ENCODE assay signal across 10 cellular contexts in the genomic region with DNA sequence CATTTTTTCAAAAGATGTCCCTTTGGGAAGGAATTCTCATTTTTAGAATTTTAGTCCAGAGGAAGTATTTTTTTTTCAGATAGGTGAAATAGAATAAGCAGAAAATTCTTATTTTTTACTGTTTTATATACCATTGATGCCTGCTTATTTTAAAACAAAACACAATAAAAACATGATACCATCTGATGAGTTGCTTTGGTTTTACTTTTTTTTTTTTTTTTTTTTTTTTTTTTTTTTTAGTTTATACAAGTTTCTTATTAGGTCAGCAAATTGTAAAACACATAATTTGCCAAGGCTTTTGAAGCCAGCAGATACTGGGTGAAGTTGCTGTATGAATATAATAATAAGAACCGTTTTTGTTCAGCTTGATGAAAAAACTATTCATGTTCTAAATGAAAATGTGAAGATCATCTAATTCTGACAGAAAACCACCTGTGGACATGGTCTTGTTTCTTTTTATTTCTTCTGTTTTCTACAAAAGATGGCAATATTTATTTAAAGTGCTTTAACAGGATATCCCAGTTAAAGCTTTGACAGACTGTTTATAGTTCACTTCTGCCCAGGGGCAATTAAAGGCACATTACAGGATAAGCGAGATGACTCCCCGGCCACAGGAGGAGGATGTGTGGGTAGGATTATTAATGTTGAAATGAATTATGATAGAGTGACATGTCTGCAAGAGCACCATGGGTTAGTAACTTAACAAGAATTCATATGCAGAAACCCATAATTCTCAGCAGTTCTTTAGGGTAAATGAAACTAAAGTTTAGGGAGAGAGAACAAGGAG. TPM values are rescaled to one million over a fixed set of nuclear protein-coding genes. Genes with fewer than 3 reads are reported as not detected.
DNase-seq lines count a peak whose midpoint lies in the region; ATAC-seq and TF ChIP-seq lines count a peak whose summit lies in the region.
"Had no signal": no experiment of that assay in that cellular context is flagged by ENCODE, and none has a peak within 500 bp of the region (broad histone marks: within the 10 kb centered on the region; RNA-seq: fewer than 3 reads in every experiment).

No MANE protein-coding gene starts in this region.

- peak overlapping the region; percentile 57 for H3K4me3 Mint-ChIP-seq in activated T-helper 17 cell treated with anti-CD3 and anti-CD28 coated beads, Interleukin-2, amount 50 U/mL, for 72 hours
- H3K4me3 Mint-ChIP-seq: neural crest cell had no signal

- H3K27me3 ChIP-seq in BLaER1 treated with 17β-estradiol and CSF1 and Interleukin-3, amounts not matched to agents 10 nM and 100 nM, result no peaks in the 10 kb centered on the region
- H3K27me3 ChIP-seq in HL-60 (ENCODE audit: insufficient read depth, poor library complexity, severe bottlenecking) (no peaks in the 10 kb centered on the region), adrenal gland (no peaks in the 10 kb centered on the region)

- DNase-seq in HL-60 (ENCODE audit: low read depth in 1 of 2, low spot score in 1 of 2) (no peak), hepatic stellate cell (ENCODE audit: low spot score) (peak; percentile 21), T1000 (lab: John Stamatoyannopoulos, UW) (no peak), adrenal gland (no peak), GF-D8 (lab: John Stamatoyannopoulos, UW) (no peak), sciatic nerve (ENCODE audit: low spot score) (no peak)
- DNase-seq: NCI-H2081 had no signal

- peak; percentile 61 for ATAC-seq in activated T-helper 17 cell treated with anti-CD3 and anti-CD28 coated beads, Interleukin-2, amount 50 U/mL, for 72 hours (replicated peaks)
- no peak for ATAC-seq in sciatic nerve

- no peak for TF ChIP-seq CTCF in HL-60 (IDR thresholded peaks at IDR 0.05; ENCODE audit: insufficient read depth, low read length)
- no peak for TF ChIP-seq CTCF in adrenal gland (IDR thresholded peaks at IDR 0.05)

- H4K20me1 ChIP-seq in BLaER1 treated with 17β-estradiol and CSF1 and Interleukin-3, amounts not matched to agents 10 nM and 100 nM, result peaks cover 0 to 66% (median 4%) of the 10 kb centered on the region in 11 experiments; a peak in 6 of 22 replicates

- peaks cover 23% of the 10 kb centered on the region for H3K4me1 Mint-ChIP-seq in activated T-helper 17 cell treated with anti-CD3 and anti-CD28 coated beads, Interleukin-2, amount 50 U/mL, for 72 hours
- H3K4me1 Mint-ChIP-seq: neural crest cell had no signal

- H3K4me3 ChIP-seq in BLaER1 treated with 17β-estradiol and CSF1 and Interleukin-3, amounts not matched to agents 10 nM and 100 nM, result no peak overlapping the region
- H3K4me3 ChIP-seq in HL-60 (replicated peaks; ENCODE audit: insufficient read depth, low read length) (no peak overlapping the region), adrenal gland (no peak overlapping the region)

- peaks cover 0 to 11% (median 0%) of the 10 kb centered on the region in 11 experiments; a peak in 5 of 22 replicates for H3K9me3 ChIP-seq in BLaER1 treated with 17β-estradiol and CSF1 and Interleukin-3, amounts not matched to agents 10 nM and 100 nM (replicated peaks in 1 of 11)
- no peaks in the 10 kb centered on the region for H3K9me3 ChIP-seq in adrenal gland (replicated peaks in 1 of 3)

- H3K36me3 ChIP-seq in BLaER1 treated with 17β-estradiol and CSF1 and Interleukin-3, amounts not matched to agents 10 nM and 100 nM, result peaks cover 0 to 100% (median 99%) of the 10 kb centered on the region in 11 experiments; a peak in 19 of 22 replicates
- H3K36me3 ChIP-seq in adrenal gland (replicated peaks in 1 of 2), result no peaks in the 10 kb centered on the region

- 55 to 66% (median 64%) methylated on average over 3 of the region's 3 CpGs for WGBS in adrenal gland, 4 donors

- H3K9ac ChIP-seq in BLaER1 treated with 17β-estradiol and CSF1 and Interleukin-3, amounts not matched to agents 10 nM and 100 nM, result no peak overlapping the region

- intact Hi-C loops in adrenal gland (cut with DNase I) (no loop called here), sciatic nerve (cut with DNase I) (no loop called here)

- H3K9me3 Mint-ChIP-seq in activated T-helper 17 cell treated with anti-CD3 and anti-CD28 coated beads, Interleukin-2, amount 50 U/mL, for 72 hours, result no peaks in the 10 kb centered on the region
- H3K9me3 Mint-ChIP-seq: neural crest cell had no signal

- no peak overlapping the region for H3K4me2 ChIP-seq in BLaER1 treated with 17β-estradiol and CSF1 and Interleukin-3, amounts not matched to agents 10 nM and 100 nM

- H3K36me3 Mint-ChIP-seq in activated T-helper 17 cell treated with anti-CD3 and anti-CD28 coated beads, Interleukin-2, amount 50 U/mL, for 72 hours (ENCODE audit: low read depth), result peaks cover 61% of the 10 kb centered on the region

- peak overlapping the region in 6 of 11 experiments; percentile 4 to 50 (median 20); a peak in 5 of 22 replicates for H3K27ac ChIP-seq in BLaER1 treated with 17β-estradiol and CSF1 and Interleukin-3, amounts not matched to agents 10 nM and 100 nM
- 0 out of 2 replicates have a peak overlapping the region, but pooled peaks have one; percentile 13 for H3K27ac ChIP-seq in HL-60 (replicated peaks)
- no peak overlapping the region for H3K27ac ChIP-seq in adrenal gland

- TF ChIP-seq POLR2A in adrenal gland (IDR thresholded peaks at IDR 0.05), result no peak

- H3K4me1 ChIP-seq in BLaER1 treated with 17β-estradiol and CSF1 and Interleukin-3, amounts not matched to agents 10 nM and 100 nM, result peaks cover 0 to 21% (median 10%) of the 10 kb centered on the region in 10 experiments; a peak in 10 of 20 replicates
- no peaks in the 10 kb centered on the region for H3K4me1 ChIP-seq in adrenal gland (replicated peaks in 1 of 2)

- H3K27me3 Mint-ChIP-seq in activated T-helper 17 cell treated with anti-CD3 and anti-CD28 coated beads, Interleukin-2, amount 50 U/mL, for 72 hours, result no peaks in the 10 kb centered on the region

- H3K27ac Mint-ChIP-seq in activated T-helper 17 cell treated with anti-CD3 and anti-CD28 coated beads, Interleukin-2, amount 50 U/mL, for 72 hours, result peak overlapping the region; percentile 80

RNA-seq across cellular contexts. Expression of gene MYB, which starts 31.1 kb away (rescaled TPM):
- total RNA-seq in activated T-helper 17 cell treated with anti-CD3 and anti-CD28 coated beads, Interleukin-2, amount 50 U/mL, for 72 hours, result 10 to 100 TPM; 29.9 to 81.5 TPM
- total RNA-seq in adrenal gland (10 to 100 TPM in 1 of 8 donors, 1 to 10 TPM in 2, under 1 TPM in 5; 0.14 to 11.8 (median 0.53) TPM), sciatic nerve (0.22 TPM)
- 1 to 10 TPM in 1 of 3 donors, under 1 TPM in 2; 0.72 to 1.3 (median 0.75) TPM for polyA plus RNA-seq in adrenal gland

Comparison
In these comparisons a context has a peak if more than half of its experiments do, and no peak if none do; other contexts are left out.
1. H3K27ac ChIP-seq: peak in BLaER1 treated with 17β-estradiol and CSF1 and Interleukin-3, amounts not matched to agents 10 nM and 100 nM (6 of 11) and HL-60 (single experiment); none in adrenal gland (0 of 5).